6 cellular contexts compared by ENCODE assay signal in genomic region chr3:11860213-11860612, GRCh38. TPM values are rescaled to one million over a fixed set of nuclear protein-coding genes. Genes with fewer than 3 reads are reported as not detected.
DNase-seq lines count a peak whose midpoint lies in the region; ATAC-seq, FAIRE-seq and TF ChIP-seq lines count a peak whose summit lies in the region.
"Not testable (repeated sequence)": the region's sequence is repeated elsewhere in the genome, so short reads cannot be mapped to it uniquely, and the experiment has no call there.

No MANE protein-coding gene starts in this region.

- H3K9me3 Mint-ChIP-seq in nephron progenitor cell = peaks cover 34% of the 10 kb centered on the region

- not testable (repeated sequence) for H3K36me3 ChIP-seq in K562 (ENCODE audit: control insufficient read depth, insufficient read depth, low read length)

- not testable (repeated sequence) for BruUV-seq in K562 (replicated peaks; lab: Mats Ljungman, UMichigan)

- H3K9me1 ChIP-seq in K562 (ENCODE audit: control insufficient read depth, insufficient read depth, low read length) = not testable (repeated sequence)

- H3K4me3 Mint-ChIP-seq in nephron progenitor cell = not testable (repeated sequence)

- not testable (repeated sequence) for H3K9me3 ChIP-seq in A549; K562 (replicated peaks; ENCODE audit: control insufficient read depth, insufficient read depth, low read depth, low read length)

- peaks cover 43% of the 10 kb centered on the region for H3K27me3 Mint-ChIP-seq in nephron progenitor cell (ENCODE audit: low read depth, poor library complexity)

- in situ Hi-C loops in K562 (cut with MboI) = not testable (repeated sequence)

- not testable (repeated sequence) for H3K36me3 Mint-ChIP-seq in nephron progenitor cell (ENCODE audit: low read depth)

- FAIRE-seq in A549 (lab: Jason Lieb, UNC); K562 (lab: Jason Lieb, UNC): not testable (repeated sequence)

- TF ChIP-seq EP300 in A549 (IDR thresholded peaks at IDR 0.05); K562 (IDR thresholded peaks at IDR 0.05; ENCODE audit: low read length): not testable (repeated sequence)

- not testable (repeated sequence) for H3K9ac ChIP-seq in K562 (ENCODE audit: insufficient read depth in 1 of 2, low read depth in 2 of 2, low read length in 2 of 2)

- POLR2A ChIA-PET in A549 (lab: Yijun Ruan, JAX) = not testable (repeated sequence)
- POLR2A ChIA-PET in K562 (lab: Yijun Ruan, JAX) = interaction anchor here (1.3 kb wide), 1 partner anchor 13 kb away, joined by 4 read pairs; no protein-coding TSS in a partner anchor

- H2AFZ ChIP-seq in K562 (ENCODE audit: low read depth, low read length) = not testable (repeated sequence)

- 0% methylated on average over 1 of the region's 1 CpG for WGBS in A549 (ENCODE audit: missing lambda C conversion rate)
- WGBS in K562 (ENCODE audit: insufficient coverage, low coverage, missing lambda C conversion rate) = 0% methylated on average over 1 of the region's 1 CpG

- not testable (repeated sequence) for H4K20me1 ChIP-seq in K562 (replicated peaks; ENCODE audit: control insufficient read depth, insufficient read depth, low read length)

- CTCF ChIA-PET in A549 (lab: Yijun Ruan, JAX); K562 (lab: Yijun Ruan, JAX; ENCODE audit: low intra/inter-chr PET ratio): not testable (repeated sequence)

- H3K4me2 ChIP-seq in A549; K562 (ENCODE audit: insufficient read depth, low read length): not testable (repeated sequence)

- not testable (repeated sequence) for H3K79me2 ChIP-seq in K562 (ENCODE audit: control insufficient read depth, insufficient read depth, low read length)

- not testable (repeated sequence) for H3K4me1 Mint-ChIP-seq in nephron progenitor cell

- TF ChIP-seq RAD21 in A549 (conservative IDR thresholded peaks at IDR 0.05 in 1 of 2, IDR thresholded peaks at IDR 0.05 in 1 of 2); K562 (CRISPR knock-in tag; conservative IDR thresholded peaks at IDR 0.05 in 1 of 2, IDR thresholded peaks at IDR 0.05 in 1 of 2): not testable (repeated sequence)

- ATAC-seq in A549, K562: not testable (repeated sequence)

- intact Hi-C loops in K562 (cut with micrococcal nuclease) = not testable (repeated sequence)

- not testable (repeated sequence) for H3K4me1 ChIP-seq in A549; K562 (replicated peaks in 1 of 2; ENCODE audit: control insufficient read depth in 2 of 2, insufficient read depth in 2 of 2, low read length in 2 of 2)

- TF ChIP-seq POLR2A in A549 (IDR thresholded peaks at IDR 0.05; ENCODE audit: low read length); K562 (conservative IDR thresholded peaks at IDR 0.05): not testable (repeated sequence)

- not testable (repeated sequence) for TF ChIP-seq CTCF in A549 (IDR thresholded peaks at IDR 0.05); K562 (IDR thresholded peaks at IDR 0.05 in 2 of 3, conservative IDR thresholded peaks at IDR 0.05 in 1 of 3; ENCODE audit: insufficient read depth in 2 of 3, low read depth in 1 of 3, low read length in 3 of 3); nephron progenitor cell (IDR thresholded peaks at IDR 0.05)

- H3K27me3 ChIP-seq in K562 (ENCODE audit: control insufficient read depth in 2 of 2, insufficient read depth in 2 of 2, low read length in 2 of 2) = not testable (repeated sequence)

- DNase-seq in A549 (ENCODE audit: low read depth in 1 of 2, low spot score in 1 of 2); K562 (ENCODE audit: extremely low read depth in 1 of 4, low spot score in 3 of 4); nephron progenitor cell: not testable (repeated sequence)
- DNase-seq in DMS 273 treated with DMSO at 0.1 percent for 48 hours (lab: John Stamatoyannopoulos, UW) (peak; percentile 13), NCI-H2171 treated with DMSO at 0.1 percent for 48 hours (lab: John Stamatoyannopoulos, UW) (peak; percentile 74), cerebellum (ENCODE audit: low spot score) (peak; percentile 27)

- H3K4me3 ChIP-seq in A549, K562: not testable (repeated sequence)

- H3K27ac ChIP-seq in A549; K562 (ENCODE audit: extremely low read depth, low read depth, low read length): not testable (repeated sequence)

- H3K27ac Mint-ChIP-seq in nephron progenitor cell = peak overlapping the region; percentile 37

TF ChIP-seq in A549, 52 proteins besides CTCF, POLR2A, EP300 and RAD21:
- peak; percentile 45 for TF ChIP-seq MAFK (IDR thresholded peaks at IDR 0.05; ENCODE audit: partially characterized antibody)

TF ChIP-seq in K562, 482 proteins besides CTCF, POLR2A, EP300 and RAD21:
- TF ChIP-seq ZNF316 (IDR thresholded peaks at IDR 0.05) = peak; percentile 79
- peak; percentile 51; the same call in 1 of the 2 replicates for TF ChIP-seq C11orf30 (IDR thresholded peaks at IDR 0.05; ENCODE audit: low read depth)
- TF ChIP-seq MAFG (tag; conservative IDR thresholded peaks at IDR 0.05) = peak; percentile 63

RNA-seq across cellular contexts. Expression of gene TAMM41, which starts 13.5 kb away (rescaled TPM):
- polyA plus RNA-seq in A549 (2011; rRNA removed) = 16.8 and 17.5 TPM in 2 replicates
- polyA plus RNA-seq in A549 (2012; cell fraction: cytosol; rRNA removed) = 21.3 and 22.9 TPM in 2 replicates
- polyA plus RNA-seq in A549 (2012; cell fraction: nucleus; rRNA removed) = 37.1 and 56.2 TPM in 2 replicates
- polyA plus RNA-seq in A549 (2017; fragmentation: RNase III; extraction: RNeasy Plus Mini Kit Qiagen cat#74134 plus additional on column Dnase treatment) = 14.9 to 16.1 TPM (median 16.0 TPM) in 3 replicates
- 11.5 and 17.6 TPM in 2 replicates for polyA minus RNA-seq in A549 (2011; rRNA and poly(A)+ RNA removed)
- 93.1 and 115 TPM in 2 replicates for total RNA-seq in K562 (2011; cell fraction: chromatin; rRNA removed; ENCODE audit: low replicate concordance)
- 55.0 and 57.7 TPM in 2 replicates for total RNA-seq in K562 (2011; cell fraction: nucleolus; rRNA removed)
- total RNA-seq in K562 (2011; cell fraction: nucleoplasm; rRNA removed) = 70.5 and 103 TPM in 2 replicates
- 8.6 and 12.0 TPM in 2 replicates for total RNA-seq in K562 (2014; rRNA removed)
- total RNA-seq in K562 (2014; rRNA removed; fragmentation: Illumina TruSeq; extraction: Trizol) = 18.2 and 20.3 TPM in 2 replicates
- 21.2 and 25.0 TPM in 2 replicates for total RNA-seq in K562 (2015; rRNA removed; fragmentation: Illumina TruSeq; extraction: Trizol)
- total RNA-seq in K562 (2021) = 32.2 and 34.7 TPM in 2 replicates
- 23.9 and 30.1 TPM in 2 replicates for polyA plus RNA-seq in K562 (2011; rRNA removed)
- polyA plus RNA-seq in K562 (2011; cell fraction: cytosol; rRNA removed) = 32.0 and 57.1 TPM in 2 replicates
- polyA plus RNA-seq in K562 (2011; cell fraction: nucleus; rRNA removed) = 43.7 and 90.2 TPM in 2 replicates
- polyA plus RNA-seq in K562 (2012) = 23.4 and 26.3 TPM in 2 replicates
- polyA plus RNA-seq in K562 (2014; fragmentation: Illumina TruSeq; extraction: Trizol) = 31.3 and 32.4 TPM in 2 replicates
- polyA plus RNA-seq in K562 (2014; fragmentation: Nextera tagmentation; extraction: Ambion mirVana) = 10 to 100 TPM; 69.0 to 74.6 TPM
- 29.3 and 34.2 TPM in 2 replicates for polyA plus RNA-seq in K562 (2014; rRNA removed)
- polyA minus RNA-seq in K562 (2011; rRNA and poly(A)+ RNA removed) = 35.2 and 39.5 TPM in 2 replicates
- 22.0 and 27.3 TPM in 2 replicates for polyA minus RNA-seq in K562 (2011; cell fraction: cytosol; rRNA and poly(A)+ RNA removed)
- 43.6 and 57.0 TPM in 2 replicates for polyA minus RNA-seq in K562 (2011; cell fraction: nucleus; rRNA and poly(A)+ RNA removed)
- total RNA-seq in cerebellum = 26.0 TPM
